8 cellular contexts compared by ENCODE assay signal in genomic region chr17:39401412-39402278, GRCh38. TPM values are rescaled to one million over a fixed set of nuclear protein-coding genes. Genes with fewer than 3 reads are reported as not detected.
DNase-seq lines count a peak whose midpoint lies in the region; ATAC-seq, FAIRE-seq and TF ChIP-seq lines count a peak whose summit lies in the region.

Gene FBXL20 (minus strand): TSS chr17:39401626. CDS start chr17:39401402, 224 bp downstream.

- RAD21 ChIA-PET in HCT116 (lab: Charles Lee; ENCODE audit: low non-redundant PET in 1 of 2, low total read pairs in 2 of 2, uncharacterized antibody in 2 of 2, unreplicated experiment in 2 of 2), result no interaction called here

- H3K14ac ChIP-seq in neuronal stem cell (ENCODE audit: low read length), result peak within 1 kb of the TSS; percentile 39

- H3K27ac ChIP-seq in HCT116 (ENCODE audit: low read depth, low read length), result peak within 1 kb of the TSS; percentile 75
- H3K27ac ChIP-seq in neuronal stem cell (replicated peaks; ENCODE audit: low read length), result peak within 1 kb of the TSS; percentile 78

- H4K8ac ChIP-seq in neuronal stem cell (ENCODE audit: low read depth, low read length), result peak within 1 kb of the TSS; percentile 65

- no peak within 1 kb of the TSS for H3K4ac ChIP-seq in neuronal stem cell (ENCODE audit: low read length)

- no peak within 1 kb of the TSS for H2BK12ac ChIP-seq in neuronal stem cell (ENCODE audit: low read length)

- no peaks in the 10 kb centered on the region for H3K27me3 ChIP-seq in HCT116 (ENCODE audit: insufficient read depth, low read length)
- H3K27me3 ChIP-seq in neuronal stem cell (ENCODE audit: control insufficient read depth in 3 of 3, insufficient read depth in 3 of 3, low read depth in 1 of 3, low read length in 3 of 3), result no peaks in the 10 kb centered on the region

- TF ChIP-seq RAD21 in HCT116 (IDR thresholded peaks at IDR 0.05; ENCODE audit: low read depth), result no peak

- H3K36me3 ChIP-seq in HCT116 (ENCODE audit: control insufficient read depth in 1 of 2, insufficient read depth in 2 of 2, low read length in 2 of 2) (peaks cover 0 to 4% of the 10 kb centered on the region in 2 experiments; a peak in 2 of 4 replicates), neuronal stem cell (replicated peaks in 1 of 2; ENCODE audit: control insufficient read depth in 2 of 2, insufficient read depth in 2 of 2, low read length in 2 of 2) (peaks cover 0 to 23% of the 10 kb centered on the region in 2 donors)

- DNase-seq in G401 (ENCODE audit: low spot score), result peak; percentile 88
- peak; percentile 65 for DNase-seq in HCT116 (ENCODE audit: low read depth, low spot score)
- DNase-seq in MV-4-11 (lab: John Stamatoyannopoulos, UW), result peak; percentile 75
- DNase-seq in SK-N-DZ (ENCODE audit: low spot score), result peak; percentile 87
- DNase-seq in activated naive CD4-positive, alpha-beta T cell treated with Interleukin-2 at 50 U/mL for 16 hours, result peak; percentile 93
- DNase-seq in frontal cortex (ENCODE audit: low spot score in 2 of 2), result peak; percentile 90 to 94
- peak; percentile 93 for DNase-seq in neuronal stem cell (ENCODE audit: low spot score)
- DNase-seq in stromal cell of bone marrow (ENCODE audit: low read depth), result peak; percentile 85

- H3K4me3 ChIP-seq in HCT116 (replicated peaks in 1 of 2; ENCODE audit: low read depth in 1 of 2, low read length in 2 of 2) (peak within 1 kb of the TSS; percentile 70 to 71), neuronal stem cell (ENCODE audit: low read length in 2 of 2) (peak within 1 kb of the TSS; percentile 96 to 99)

- peak within 1 kb of the TSS; percentile 96 for H3K23ac ChIP-seq in neuronal stem cell (ENCODE audit: low read depth, low read length, poor library complexity)

- WGBS in neuronal stem cell (ENCODE audit: extremely low coverage in 2 of 2, insufficient read length in 2 of 2, insufficient replicate concordance in 1 of 2), 2 donors, result no CpG with 5 or more reads among the region's 91 CpGs

- peak within 1 kb of the TSS; percentile 90 for H2BK5ac ChIP-seq in neuronal stem cell (ENCODE audit: low read length)

- FAIRE-seq in frontal cortex (lab: Jason Lieb, UNC), result no peak

- H2AK5ac ChIP-seq in neuronal stem cell (ENCODE audit: low read depth, low read length), result no peak within 1 kb of the TSS

- H3K79me2 ChIP-seq in HCT116 (ENCODE audit: insufficient read depth, low read length), result peaks cover 8% of the 10 kb centered on the region

- H3K18ac ChIP-seq in neuronal stem cell (ENCODE audit: low read length), result peak within 1 kb of the TSS; percentile 95

- H2AFZ ChIP-seq in HCT116 (ENCODE audit: low read depth, low read length, poor library complexity, severe bottlenecking) (no peak within 1 kb of the TSS), neuronal stem cell (ENCODE audit: low read length) (peak within 1 kb of the TSS; percentile 97)

- no peak within 1 kb of the TSS for H4K91ac ChIP-seq in neuronal stem cell (ENCODE audit: low read depth, low read length, poor library complexity)

- H3K4me1 ChIP-seq in HCT116 (ENCODE audit: control insufficient read depth in 1 of 2, insufficient read depth in 2 of 2, low read length in 2 of 2) (peaks cover 3 to 22% of the 10 kb centered on the region in 2 experiments; a peak in 2 of 4 replicates), neuronal stem cell (ENCODE audit: control insufficient read depth in 2 of 2, insufficient read depth in 1 of 2, low read depth in 1 of 2, low read length in 2 of 2) (peaks cover 0 to 3% of the 10 kb centered on the region in 2 donors)

- H3K9me3 ChIP-seq in HCT116 (ENCODE audit: control insufficient read depth in 1 of 2, insufficient read depth in 1 of 2, low read depth in 1 of 2, low read length in 2 of 2) (no peaks in the 10 kb centered on the region), neuronal stem cell (replicated peaks in 1 of 2; ENCODE audit: control insufficient read depth in 2 of 2, insufficient read depth in 1 of 2, low read depth in 1 of 2, low read length in 2 of 2) (no peaks in the 10 kb centered on the region)

- BruUV-seq in HCT116 (replicated peaks; lab: Mats Ljungman, UMichigan), result no TSS peak

- H2BK120ac ChIP-seq in neuronal stem cell (ENCODE audit: low read depth, low read length), result no peak within 1 kb of the TSS

- no peak for TF ChIP-seq CTCF in HCT116 (IDR thresholded peaks at IDR 0.05 in 2 of 3, conservative IDR thresholded peaks at IDR 0.05 in 1 of 3; ENCODE audit: borderline replicate concordance in 1 of 3, insufficient read depth in 1 of 3, low read depth in 2 of 3, low read length in 2 of 3)

- H3K4me2 ChIP-seq in HCT116 (ENCODE audit: low read length) (peak within 1 kb of the TSS; percentile 96), neuronal stem cell (ENCODE audit: insufficient read depth, low read length, poor library complexity, severe bottlenecking) (peak within 1 kb of the TSS; percentile 93)

- TF ChIP-seq POLR2A in HCT116 (IDR thresholded peaks at IDR 0.05; ENCODE audit: borderline replicate concordance, extremely low read depth, insufficient read depth, insufficient read length), result peak; percentile 38

- POLR2A ChIA-PET in HCT116 (lab: Charles Lee), result interaction anchor here (1.2 kb wide), 1 partner anchor 49 kb away, joined by 4 read pairs; the partner anchor contains the start of gene MED1

- CTCF ChIA-PET in HCT116 (lab: Charles Lee), result no interaction called here

- peak; percentile 74 for ATAC-seq in HCT116

- H3K9ac ChIP-seq in HCT116 (ENCODE audit: low read length) (peak within 1 kb of the TSS; percentile 66), neuronal stem cell (ENCODE audit: low read depth, low read length, poor library complexity) (peak within 1 kb of the TSS; percentile 95)

- peak within 1 kb of the TSS; percentile 92 for H2BK15ac ChIP-seq in neuronal stem cell (ENCODE audit: low read length)

- H4K20me1 ChIP-seq in HCT116 (ENCODE audit: insufficient read depth), result peaks cover 3% of the 10 kb centered on the region; the same call in 1 of the 2 replicates

- intact Hi-C loops in HCT116 (cut with micrococcal nuclease), result no loop called here

- in situ Hi-C loops in G401 (cut with HindIII; ENCODE audit: low sequenced_read_pairs), result no loop called here

- H3K79me1 ChIP-seq in neuronal stem cell (ENCODE audit: low read depth, low read length), result peaks cover 6% of the 10 kb centered on the region

- H3K9me2 ChIP-seq in HCT116 (ENCODE audit: insufficient read depth), result no peaks in the 10 kb centered on the region

TF ChIP-seq in HCT116, 20 proteins besides CTCF, POLR2A, EP300 and RAD21 (continues in another document):
- no peak for TF ChIP-seq EGR1 (IDR thresholded peaks at IDR 0.05; ENCODE audit: low read depth)
- TF ChIP-seq FOSL1 (IDR thresholded peaks at IDR 0.05; ENCODE audit: low read depth), result no peak
- TF ChIP-seq REST (IDR thresholded peaks at IDR 0.05; ENCODE audit: low read depth), result no peak
- TF ChIP-seq EZH2 (IDR thresholded peaks at IDR 0.05), result no peak
- TF ChIP-seq ZBTB33 (IDR thresholded peaks at IDR 0.05; ENCODE audit: extremely low read depth, insufficient replicate concordance, low read length), result no peak
- TF ChIP-seq ZFX (IDR thresholded peaks at IDR 0.05), result peak; percentile 67
- TF ChIP-seq TCF7L2 (IDR thresholded peaks at IDR 0.05; ENCODE audit: borderline replicate concordance, extremely low read depth, insufficient read depth, insufficient read length), result no peak
- peak; percentile 57; the same call in 1 of the 2 replicates for TF ChIP-seq SIN3A (IDR thresholded peaks at IDR 0.05; ENCODE audit: low read depth)

RNA-seq across cellular contexts. Expression of gene FBXL20, which starts in this region (rescaled TPM):
- total RNA-seq in G401 (2014; rRNA removed; shearing (Covaris generic)), result 4.3 and 11.0 TPM in 2 replicates
- total RNA-seq in HCT116 (2021; ENCODE audit: unreplicated experiment) (17.2 TPM), frontal cortex (18.3 TPM)
- 3.2 and 4.2 TPM in 2 replicates for polyA plus RNA-seq in HCT116 (2012)
- 10.2 and 16.9 TPM in 2 replicates for polyA plus RNA-seq in SK-N-DZ (2014; cell fraction: cytosol; rRNA removed)
- polyA plus RNA-seq in SK-N-DZ (2014; cell fraction: nucleus; rRNA removed), result 12.6 and 13.0 TPM in 2 replicates
- polyA plus RNA-seq in neuronal stem cell (2013, experiment 1 of 2), result 13.7 TPM
- 13.8 TPM for polyA plus RNA-seq in neuronal stem cell (2013, experiment 2 of 2)

Comparison
In these comparisons a context has a peak if more than half of its experiments do, and no peak if none do; other contexts are left out.
1. Peak in every context shown above with its lines: DNase-seq, ATAC-seq, H3K4me3 ChIP-seq and H3K27ac ChIP-seq.